3 cellular contexts compared by ENCODE assay signal in genomic region chr2:69333352-69333751, GRCh38.
TF ChIP-seq lines count a peak whose summit lies in the region.

No MANE protein-coding gene starts in this region.

TF ChIP-seq in A549, 52 proteins besides CTCF, POLR2A, EP300 and RAD21:
- peak; percentile 93 for TF ChIP-seq MAFK (IDR thresholded peaks at IDR 0.05; ENCODE audit: partially characterized antibody)
- TF ChIP-seq TFCP2L1 (CRISPR knock-in tag; IDR thresholded peaks at IDR 0.05): no peak

TF ChIP-seq in IMR-90, 13 proteins besides CTCF, POLR2A, EP300 and RAD21:
- TF ChIP-seq MAFK (IDR thresholded peaks at IDR 0.05; ENCODE audit: low read depth, low read length) (peak; percentile 93), MAZ (IDR thresholded peaks at IDR 0.05; ENCODE audit: borderline replicate concordance, low read depth, low read length) (no peak), CHD1 (IDR thresholded peaks at IDR 0.05; ENCODE audit: low read depth, low read length) (no peak)
TF ChIP-seq in IMR-90: peak in this region for 1.

TF ChIP-seq in K562, 482 proteins besides CTCF, POLR2A, EP300 and RAD21:
- TF ChIP-seq MAFF (IDR thresholded peaks at IDR 0.05; ENCODE audit: low read length): peak; percentile 88
- no peak for TF ChIP-seq MAZ (CRISPR knock-in tag; conservative IDR thresholded peaks at IDR 0.05 in 1 of 2, IDR thresholded peaks at IDR 0.05 in 1 of 2)
- TF ChIP-seq ZNF444 (CRISPR knock-in tag; IDR thresholded peaks at IDR 0.05): no peak
- no peak for TF ChIP-seq MED1 (CRISPR knock-in tag; IDR thresholded peaks at IDR 0.05; ENCODE audit: borderline replicate concordance)
- TF ChIP-seq C11orf30 (IDR thresholded peaks at IDR 0.05; ENCODE audit: low read depth): peak; percentile 81
- TF ChIP-seq MAFK (IDR thresholded peaks at IDR 0.05; ENCODE audit: low read length): peak; percentile 82
- no peak for TF ChIP-seq DIDO1 (tag; IDR thresholded peaks at IDR 0.05; ENCODE audit: low read depth)
- peak; percentile 78 for TF ChIP-seq MAFG (tag; conservative IDR thresholded peaks at IDR 0.05)
- no peak for TF ChIP-seq ARNT (IDR thresholded peaks at IDR 0.05)
- TF ChIP-seq ZNF407 (IDR thresholded peaks at IDR 0.05; ENCODE audit: low read depth): no peak
- TF ChIP-seq ZNF316 (IDR thresholded peaks at IDR 0.05): peak; percentile 93
- no peak for TF ChIP-seq HNRNPH1 (optimal IDR thresholded peaks at IDR 0.05; ENCODE audit: low read depth, low read length)
